ENCODE assay signal across 8 cellular contexts in genomic region chr9:110152704-110153374, GRCh38.
DNase-seq lines count a peak whose midpoint lies in the region; ATAC-seq and TF ChIP-seq lines count a peak whose summit lies in the region.

No MANE protein-coding gene starts in this region.

- peak overlapping the region; percentile 65 for H3K4me3 Mint-ChIP-seq in T-helper 2 cell treated with Interferon-gamma antibody and Interleukin-4, amounts not matched to agents 5 μg/mL and 100 μg/mL, for 36 hours

- H3K4me1 Mint-ChIP-seq in T-helper 2 cell treated with Interferon-gamma antibody and Interleukin-4, amounts not matched to agents 5 μg/mL and 100 μg/mL, for 36 hours (ENCODE audit: low read depth), result peaks cover 92% of the 10 kb centered on the region

- peak overlapping the region; percentile 83 for H3K27ac Mint-ChIP-seq in T-helper 2 cell treated with Interferon-gamma antibody and Interleukin-4, amounts not matched to agents 5 μg/mL and 100 μg/mL, for 36 hours

- DNase-seq in AG10803 (ENCODE audit: low read depth) (peak; percentile 52), NCI-H128 (lab: John Stamatoyannopoulos, UW; ENCODE audit: unreplicated experiment) (peak; percentile 30), globus pallidus (ENCODE audit: low spot score) (peak; percentile 47), retinal pigment epithelial cell (ENCODE audit: low read depth) (no peak), NK-92 (lab: John Stamatoyannopoulos, UW; ENCODE audit: unreplicated experiment) (no peak)
- no peak for DNase-seq in T-helper 2 cell treated with Interferon-gamma antibody and Interleukin-4, amounts not matched to agents 5 μg/mL and 100 μg/mL, for 36 hours (ENCODE audit: low spot score)

- peak; percentile 83 for TF ChIP-seq CTCF in AG10803 (conservative IDR thresholded peaks at IDR 0.05; ENCODE audit: low read length)
- TF ChIP-seq CTCF in GM12872 (IDR thresholded peaks at IDR 0.05; ENCODE audit: insufficient read depth, low read depth, low read length), result peak; percentile 78
- peak; percentile 72 for TF ChIP-seq CTCF in retinal pigment epithelial cell (conservative IDR thresholded peaks at IDR 0.05; ENCODE audit: low read depth, low read length)

- H3K4me3 ChIP-seq in AG10803 (ENCODE audit: low read length) (no peak overlapping the region), retinal pigment epithelial cell (ENCODE audit: low read length) (no peak overlapping the region)

- peaks cover 4% of the 10 kb centered on the region for H3K9me3 Mint-ChIP-seq in T-helper 2 cell treated with Interferon-gamma antibody and Interleukin-4, amounts not matched to agents 5 μg/mL and 100 μg/mL, for 36 hours

- ATAC-seq in HG03045 (IDR thresholded peaks at IDR 0.05; ENCODE audit: unreplicated experiment), result no peak

- H3K36me3 Mint-ChIP-seq in T-helper 2 cell treated with Interferon-gamma antibody and Interleukin-4, amounts not matched to agents 5 μg/mL and 100 μg/mL, for 36 hours (ENCODE audit: low read depth), result peaks cover 62% of the 10 kb centered on the region

- H3K27me3 Mint-ChIP-seq in T-helper 2 cell treated with Interferon-gamma antibody and Interleukin-4, amounts not matched to agents 5 μg/mL and 100 μg/mL, for 36 hours (ENCODE audit: low read depth), result no peaks in the 10 kb centered on the region

Comparison
In these comparisons a context has a peak if more than half of its experiments do, and no peak if none do; other contexts are left out.
1. DNase-seq: peak in AG10803 (single experiment), NCI-H128 (single experiment) and globus pallidus (single experiment); none in T-helper 2 cell treated with Interferon-gamma antibody and Interleukin-4, amounts not matched to agents 5 μg/mL and 100 μg/mL, for 36 hours (single experiment), retinal pigment epithelial cell (single experiment) and NK-92 (single experiment).
2. Peak in every context shown above with its lines, with median percentiles within 50 percentile points of each other: CTCF ChIP-seq.